Comparison of ENCODE assay signal across 26 cellular contexts in genomic region chr5:174731214-174732039, GRCh38. TPM values are rescaled to one million over a fixed set of nuclear protein-coding genes. Genes with fewer than 3 reads are reported as not detected.
A peak's percentile ranks its signal among the peaks of the same experiment; 100 is the strongest.
DNase-seq lines count a peak whose midpoint lies in the region; ATAC-seq and TF ChIP-seq lines count a peak whose summit lies in the region.
"Had no signal": no experiment of that assay in that cellular context is flagged by ENCODE, and none has a peak within 500 bp of the region (broad histone marks: within the 10 kb centered on the region; RNA-seq: fewer than 3 reads in every experiment).

No MANE protein-coding gene starts in this region.

- H3K9ac ChIP-seq in HUES48 (ENCODE audit: low read depth, low read length): no peak overlapping the region

- peaks cover 100% of the 10 kb centered on the region for H3K27me3 ChIP-seq in HUES48 (ENCODE audit: control insufficient read depth, insufficient read depth, low read length)

- no peak for TF ChIP-seq CTCF in brain (conservative IDR thresholded peaks at IDR 0.05)
- TF ChIP-seq CTCF in progenitor cell of endocrine pancreas (IDR thresholded peaks at IDR 0.05; ENCODE audit: unreplicated experiment): no peak

- H3K9me3 ChIP-seq in HUES48 (ENCODE audit: control insufficient read depth, insufficient read depth, low read length) (no peaks in the 10 kb centered on the region), iPS-18c (ENCODE audit: control insufficient read depth, insufficient read depth, low read length) (no peaks in the 10 kb centered on the region)
- H3K9me3 ChIP-seq: body of pancreas, left lung, neutrophil had no signal

- ATAC-seq in HG03521 (IDR thresholded peaks at IDR 0.05; ENCODE audit: unreplicated experiment): no peak
- ATAC-seq: body of pancreas, left lung, T-helper 17 cell had no signal

- H3K27ac Mint-ChIP-seq in brain: peak overlapping the region; percentile 6 to 94 (median 84)
- H3K27ac Mint-ChIP-seq in progenitor cell of endocrine pancreas: no peak overlapping the region
- H3K27ac Mint-ChIP-seq: activated naive CD8-positive, alpha-beta T cell treated with anti-CD3 and anti-CD28 coated beads, Interleukin-2, amount 10 ng/mL, durations not matched to agents 7 days and 5 days; CD14-positive monocyte; HFFc6; T-helper 17 cell had no signal

- no peak for DNase-seq in progenitor cell of endocrine pancreas (ENCODE audit: low spot score, unreplicated experiment)
- DNase-seq in T-helper 2 cell: no peak
- DNase-seq in HCEC 1CT: no peak
- no peak for DNase-seq in AG20443 (ENCODE audit: low spot score)
- DNase-seq: activated CD8-positive, alpha-beta memory T cell treated with anti-CD3 and anti-CD28 coated beads, Interleukin-2, amount 50 U/mL, for 4 hours; activated effector memory CD4-positive, alpha-beta T cell treated with Interleukin-2 at 50 U/mL for 16 hours; activated naive CD8-positive, alpha-beta T cell treated with anti-CD3 and anti-CD28 coated beads, Interleukin-2, amount 10 ng/mL, durations not matched to agents 7 days and 5 days; body of pancreas; DMS 273 treated with DMSO at 0.1 percent for 48 hours; GDM1; HFFc6; NCI-H526; stimulated activated CD4-positive, alpha-beta T cell treated with anti-CD3 and anti-CD28 coated beads, Interleukin-2, amount 100 ng/mL, for 48 hours; stimulated activated naive CD4-positive, alpha-beta T cell treated with Interleukin-2 at 50 U/mL for 16 hours; T-helper 17 cell had no signal

- H3K4me3 ChIP-seq in HUES48 (ENCODE audit: low read depth, low read length): peak overlapping the region; percentile 35
- H3K4me3 ChIP-seq in iPS-18c (ENCODE audit: insufficient read depth, low read depth, low read length): peak overlapping the region; percentile 34
- H3K4me3 ChIP-seq: body of pancreas, left lung had no signal

- H3K36me3 Mint-ChIP-seq in brain: peaks cover 6% of the 10 kb centered on the region
- peaks cover 2% of the 10 kb centered on the region for H3K36me3 Mint-ChIP-seq in progenitor cell of endocrine pancreas (ENCODE audit: insufficient read depth)
- H3K36me3 Mint-ChIP-seq: activated naive CD8-positive, alpha-beta T cell treated with anti-CD3 and anti-CD28 coated beads, Interleukin-2, amount 10 ng/mL, durations not matched to agents 7 days and 5 days had no signal

- H3K4me1 Mint-ChIP-seq in brain: peaks cover 50% of the 10 kb centered on the region
- H3K4me1 Mint-ChIP-seq in progenitor cell of endocrine pancreas (ENCODE audit: low read depth): peaks cover 10% of the 10 kb centered on the region
- H3K4me1 Mint-ChIP-seq: activated naive CD8-positive, alpha-beta T cell treated with anti-CD3 and anti-CD28 coated beads, Interleukin-2, amount 10 ng/mL, durations not matched to agents 7 days and 5 days had no signal

- H3K4me3 Mint-ChIP-seq in brain (peak overlapping the region; percentile 51 to 91 (median 79)), progenitor cell of endocrine pancreas (ENCODE audit: low read depth) (peak overlapping the region; percentile 49)
- H3K4me3 Mint-ChIP-seq: activated naive CD8-positive, alpha-beta T cell treated with anti-CD3 and anti-CD28 coated beads, Interleukin-2, amount 10 ng/mL, durations not matched to agents 7 days and 5 days; HFFc6; IgD-negative memory B cell; T-helper 17 cell had no signal

- H3K4me1 ChIP-seq in HUES48 (ENCODE audit: control insufficient read depth, insufficient read depth, low read length): peaks cover 69% of the 10 kb centered on the region
- H3K4me1 ChIP-seq: left lung had no signal

- H3K27me3 Mint-ChIP-seq in brain (peaks cover 100% of the 10 kb centered on the region), progenitor cell of endocrine pancreas (peaks cover 100% of the 10 kb centered on the region)

- H3K9me3 Mint-ChIP-seq in brain (peaks cover 0 to 3% (median 0%) of the 10 kb centered on the region in 5 experiments), progenitor cell of endocrine pancreas (ENCODE audit: low read depth) (no peaks in the 10 kb centered on the region)
- H3K9me3 Mint-ChIP-seq: activated naive CD8-positive, alpha-beta T cell treated with anti-CD3 and anti-CD28 coated beads, Interleukin-2, amount 10 ng/mL, durations not matched to agents 7 days and 5 days had no signal

- H3K27ac ChIP-seq in HUES48 (ENCODE audit: low read depth, low read length): peak overlapping the region; percentile 14
- H3K27ac ChIP-seq: body of pancreas, HL-60, left lung, neutrophil, VCaP had no signal

- no peaks in the 10 kb centered on the region for H3K36me3 ChIP-seq in HUES48 (ENCODE audit: control insufficient read depth, insufficient read depth, low read length)
- H3K36me3 ChIP-seq: left lung, neutrophil had no signal

RNA-seq across cellular contexts. Expression of gene MSX2, which starts 7.0 kb away (rescaled TPM):
- polyA plus RNA-seq in brain (ENCODE audit: insufficient read depth, low read depth, low replicate concordance): 0.54 TPM
- total RNA-seq in progenitor cell of endocrine pancreas: 5.8 and 11.7 TPM in 2 replicates
- total RNA-seq: activated naive CD8-positive, alpha-beta T cell treated with anti-CD3 and anti-CD28 coated beads, Interleukin-2, amount 10 ng/mL, durations not matched to agents 7 days and 5 days; body of pancreas; HFFc6; M059J had no signal
- polyA plus RNA-seq: IgD-negative memory B cell had no signal
